ENCODE assay signal across 1 cellular context in genomic region chr5:42756630-42757601, GRCh38.
TF ChIP-seq lines count a peak whose summit lies in the region.

CCDC152 (plus strand) TSS chr5:42756818; CDS start chr5:42759122, 2,304 bp downstream.

TF ChIP-seq in K562, 482 proteins besides CTCF, POLR2A, EP300 and RAD21 (continued from another document):
- TF ChIP-seq ZBTB40 (IDR thresholded peaks at IDR 0.05): peak; percentile 92
- no peak for TF ChIP-seq ZBTB40 (CRISPR knock-in tag; IDR thresholded peaks at IDR 0.05)
- TF ChIP-seq MCM2 (IDR thresholded peaks at IDR 0.05; ENCODE audit: low read depth): no peak
- peak; percentile 79; the same call in 1 of the 2 replicates for TF ChIP-seq NCOA1 (IDR thresholded peaks at IDR 0.05; ENCODE audit: low read depth)
- no peak for TF ChIP-seq ILK (tag; IDR thresholded peaks at IDR 0.05; ENCODE audit: borderline replicate concordance, low read depth)
- TF ChIP-seq NR0B1 (IDR thresholded peaks at IDR 0.05; ENCODE audit: partially characterized antibody): no peak
- TF ChIP-seq RBM17 (IDR thresholded peaks at IDR 0.05; ENCODE audit: borderline replicate concordance, low read depth, low read length): no peak
- TF ChIP-seq PHF20 (IDR thresholded peaks at IDR 0.05; ENCODE audit: partially characterized antibody): peak; percentile 76
- no peak for TF ChIP-seq CUX1 (CRISPR knock-in tag; IDR thresholded peaks at IDR 0.05)
- TF ChIP-seq HNRNPLL (IDR thresholded peaks at IDR 0.05; ENCODE audit: low read depth, low read length, poor library complexity, severe bottlenecking): no peak
- peak; percentile 66 for TF ChIP-seq TAF7 (tag; IDR thresholded peaks at IDR 0.05)
- no peak for TF ChIP-seq ATF1 (CRISPR knock-in tag; IDR thresholded peaks at IDR 0.05)
- TF ChIP-seq ATF1 (tag; IDR thresholded peaks at IDR 0.05): no peak
- peak; percentile 59; the same call in 1 of the 2 replicates for TF ChIP-seq ETV1 (tag; conservative IDR thresholded peaks at IDR 0.05; ENCODE audit: low read depth)
- no peak for TF ChIP-seq MECOM (CRISPR knock-in tag; IDR thresholded peaks at IDR 0.05)
- peak in 1 of 2 experiments; percentile 81; a peak in 2 of 3 replicates for TF ChIP-seq CBX3 (IDR thresholded peaks at IDR 0.05; ENCODE audit: borderline replicate concordance in 1 of 2, low read length in 2 of 2)
- TF ChIP-seq SIN3B (IDR thresholded peaks at IDR 0.05; ENCODE audit: low read depth): peak; percentile 24; the same call in 1 of the 2 replicates
- peak; percentile 50; the same call in 1 of the 2 replicates for TF ChIP-seq EHMT2 (IDR thresholded peaks at IDR 0.05)
- no peak for TF ChIP-seq ADNP (tag; IDR thresholded peaks at IDR 0.05)
- peak; percentile 24 to 68 for TF ChIP-seq E2F6 (IDR thresholded peaks at IDR 0.05; ENCODE audit: borderline replicate concordance in 1 of 2, extremely low read depth in 1 of 2, insufficient read depth in 1 of 2, insufficient read length in 1 of 2, low read depth in 1 of 2, low read length in 1 of 2, poor library complexity in 1 of 2, severe bottlenecking in 1 of 2)
- peak; percentile 17; the same call in 1 of the 2 replicates for TF ChIP-seq PKNOX1 (IDR thresholded peaks at IDR 0.05)
- TF ChIP-seq TAF1 (IDR thresholded peaks at IDR 0.05; ENCODE audit: control insufficient read depth, extremely low read depth, insufficient read depth, low read length, severe bottlenecking): peak; percentile 57
- 0 out of 2 replicates have a peak, but pooled peaks have one; percentile 33 for TF ChIP-seq ZEB2 (IDR thresholded peaks at IDR 0.05)
- TF ChIP-seq FOXJ3 (CRISPR knock-in tag; IDR thresholded peaks at IDR 0.05): no peak
